ENCODE assay signal across 9 cellular contexts in the genomic region with DNA sequence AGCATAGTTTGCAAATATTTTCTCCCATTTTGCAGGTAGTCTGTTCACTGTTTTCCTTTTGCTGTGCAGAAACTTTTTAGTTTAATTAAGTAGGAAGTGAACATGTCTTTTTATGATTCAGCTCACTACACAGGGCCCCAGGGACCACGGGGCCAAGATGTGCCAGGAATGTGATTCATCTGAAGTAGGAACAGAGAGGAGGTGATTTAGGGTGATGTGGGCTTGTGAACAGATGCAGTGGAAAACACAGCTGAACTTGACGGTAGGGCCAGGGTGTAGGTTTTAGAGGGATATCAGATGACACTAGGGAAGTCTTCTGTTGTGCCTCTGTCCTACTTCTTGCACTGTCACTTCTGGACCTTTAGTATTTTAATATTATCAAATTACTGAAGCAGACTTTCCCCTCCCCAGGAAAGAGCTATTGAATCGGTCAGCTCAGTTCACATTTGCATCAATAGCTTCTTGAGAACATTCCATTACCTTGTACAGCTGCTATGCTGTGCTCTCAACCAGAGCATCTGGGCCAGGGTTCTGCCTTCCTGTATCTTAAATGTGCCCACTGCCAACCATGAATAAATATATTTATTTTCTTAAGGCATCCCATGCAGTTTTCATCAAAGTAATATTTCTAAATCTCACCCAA.
DNase-seq lines count a peak whose midpoint lies in the region; ATAC-seq and TF ChIP-seq lines count a peak whose summit lies in the region.
"Had no signal": no experiment of that assay in that cellular context is flagged by ENCODE, and none has a peak within 500 bp of the region (broad histone marks: within the 10 kb centered on the region; RNA-seq: fewer than 3 reads in every experiment).

No MANE protein-coding gene starts in this region.

- no peak for ATAC-seq in T-helper 17 cell
- ATAC-seq in GM19463 (IDR thresholded peaks at IDR 0.05; ENCODE audit: unreplicated experiment) = no peak
- no peak for ATAC-seq in left lobe of liver
- ATAC-seq in HG03442 (IDR thresholded peaks at IDR 0.05; ENCODE audit: unreplicated experiment) = no peak
- ATAC-seq: body of pancreas had no signal

- DNase-seq in activated T-cell treated with anti-CD3 and anti-CD28 coated beads for 24 hours (ENCODE audit: low read depth) (peak; percentile 23), T-helper 17 cell (no peak), foreskin fibroblast (peak; percentile 90 to 94), left lobe of liver (ENCODE audit: low spot score) (no peak)
- no peak for DNase-seq in activated T-cell treated with anti-CD3 and anti-CD28 coated beads, Interleukin-2, amount 50 U/mL, for 1 hour

- no peak for TF ChIP-seq CTCF in foreskin fibroblast (IDR thresholded peaks at IDR 0.05; ENCODE audit: low read depth, low read length)

- peaks cover 25% of the 10 kb centered on the region for H3K4me1 Mint-ChIP-seq in T-helper 17 cell
- peaks cover 94% of the 10 kb centered on the region for H3K4me1 Mint-ChIP-seq in stimulated activated naive CD8-positive, alpha-beta T cell treated with anti-CD3 and anti-CD28 coated beads, Interleukin-15, Interleukin-2, amounts not matched to agents 100 ng/mL and 50 ng/mL, for 24 hours (ENCODE audit: low read depth)

- peak overlapping the region; percentile 59 for H3K27ac Mint-ChIP-seq in T-helper 17 cell
- H3K27ac Mint-ChIP-seq in stimulated activated naive CD8-positive, alpha-beta T cell treated with anti-CD3 and anti-CD28 coated beads, Interleukin-15, Interleukin-2, amounts not matched to agents 100 ng/mL and 50 ng/mL, for 24 hours = peak overlapping the region; percentile 81

- no peaks in the 10 kb centered on the region for H3K9me3 ChIP-seq in T-helper 17 cell (ENCODE audit: control insufficient read depth, low read length, poor library complexity, severe bottlenecking)
- H3K9me3 ChIP-seq: body of pancreas had no signal

- no peaks in the 10 kb centered on the region for H3K27me3 Mint-ChIP-seq in T-helper 17 cell
- no peaks in the 10 kb centered on the region for H3K27me3 Mint-ChIP-seq in stimulated activated naive CD8-positive, alpha-beta T cell treated with anti-CD3 and anti-CD28 coated beads, Interleukin-15, Interleukin-2, amounts not matched to agents 100 ng/mL and 50 ng/mL, for 24 hours

- H3K9me3 Mint-ChIP-seq in stimulated activated naive CD8-positive, alpha-beta T cell treated with anti-CD3 and anti-CD28 coated beads, Interleukin-15, Interleukin-2, amounts not matched to agents 100 ng/mL and 50 ng/mL, for 24 hours = no peaks in the 10 kb centered on the region

- H3K36me3 Mint-ChIP-seq in T-helper 17 cell (ENCODE audit: low read depth) = peaks cover 2% of the 10 kb centered on the region
- peaks cover 54% of the 10 kb centered on the region for H3K36me3 Mint-ChIP-seq in stimulated activated naive CD8-positive, alpha-beta T cell treated with anti-CD3 and anti-CD28 coated beads, Interleukin-15, Interleukin-2, amounts not matched to agents 100 ng/mL and 50 ng/mL, for 24 hours (ENCODE audit: low read depth)

- H3K4me3 Mint-ChIP-seq in T-helper 17 cell = no peak overlapping the region
- H3K4me3 Mint-ChIP-seq in stimulated activated naive CD8-positive, alpha-beta T cell treated with anti-CD3 and anti-CD28 coated beads, Interleukin-15, Interleukin-2, amounts not matched to agents 100 ng/mL and 50 ng/mL, for 24 hours = peak overlapping the region; percentile 49

- no peak overlapping the region for H3K4me3 ChIP-seq in foreskin fibroblast (ENCODE audit: low read depth in 1 of 2, low read length in 2 of 2)
- H3K4me3 ChIP-seq: body of pancreas had no signal

Comparison
In these comparisons a context has a peak if more than half of its experiments do, and no peak if none do; other contexts are left out.
1. DNase-seq: peak in activated T-cell treated with anti-CD3 and anti-CD28 coated beads for 24 hours (single experiment) and foreskin fibroblast (2 of 2); none in activated T-cell treated with anti-CD3 and anti-CD28 coated beads, Interleukin-2, amount 50 U/mL, for 1 hour (single experiment), T-helper 17 cell (0 of 3) and left lobe of liver (single experiment).